12 cellular contexts compared by ENCODE assay signal in genomic region chr10:14658331-14659122, GRCh38.
DNase-seq lines count a peak whose midpoint lies in the region; ATAC-seq and TF ChIP-seq lines count a peak whose summit lies in the region.
"Had no signal": no experiment of that assay in that cellular context is flagged by ENCODE, and none has a peak within 500 bp of the region (broad histone marks: within the 10 kb centered on the region; RNA-seq: fewer than 3 reads in every experiment).

No MANE protein-coding gene starts in this region.

- CTCF ChIA-PET in AG04450 (lab: Charles Lee): no interaction called here

- H3K9me3 ChIP-seq in AG04450 (ENCODE audit: control insufficient read depth, insufficient read depth, low read length) (no peaks in the 10 kb centered on the region; the same call in 1 of the 2 replicates), SU-DHL-6 (ENCODE audit: insufficient read depth, low read length) (no peaks in the 10 kb centered on the region), right atrium auricular region (peaks cover 0 to 6% of the 10 kb centered on the region in 2 donors)
- H3K9me3 ChIP-seq: colonic mucosa, transverse colon had no signal

- no peaks in the 10 kb centered on the region for H3K79me2 ChIP-seq in SU-DHL-6 (ENCODE audit: insufficient read depth, low read length)
- H3K79me2 ChIP-seq: parathyroid adenoma had no signal

- peak; percentile 32 for ATAC-seq in GM21360 (IDR thresholded peaks at IDR 0.05; ENCODE audit: unreplicated experiment)
- ATAC-seq in Right ventricle myocardium superior (ENCODE audit: poor library complexity): no peak

- H4K20me1 ChIP-seq in SU-DHL-6 (ENCODE audit: low read depth, low read length): no peaks in the 10 kb centered on the region

- peaks cover 0 to 8% of the 10 kb centered on the region in 2 donors for H3K4me1 ChIP-seq in right atrium auricular region
- H3K4me1 ChIP-seq: colonic mucosa had no signal

- H3K36me3 ChIP-seq in SU-DHL-6 (ENCODE audit: low read length) (no peaks in the 10 kb centered on the region), right atrium auricular region (no peaks in the 10 kb centered on the region)
- H3K36me3 ChIP-seq: colonic mucosa, transverse colon had no signal

- intact Hi-C loops in Right ventricle myocardium superior (cut with DNase I): no loop called here

- H3K27me3 ChIP-seq in AG04450 (ENCODE audit: control insufficient read depth, insufficient read depth, low read length) (peaks cover 6% of the 10 kb centered on the region), SU-DHL-6 (ENCODE audit: low read length) (no peaks in the 10 kb centered on the region), right atrium auricular region (no peaks in the 10 kb centered on the region)
- H3K27me3 ChIP-seq: colonic mucosa, transverse colon had no signal

- POLR2A ChIA-PET in AG04450 (lab: Yijun Ruan, JAX): interaction anchor here (0.5 to 1.7 kb wide), 3 partner anchors 12 to 80 kb away, joined by 3 to 12 read pairs (median 8); no protein-coding TSS in a partner anchor

- DNase-seq in AG04450 (ENCODE audit: low read depth, low spot score) (peak; percentile 44), fibroblast of villous mesenchyme (ENCODE audit: low read depth) (peak; percentile 82), ureter (ENCODE audit: low spot score) (no peak), right atrium auricular region (ENCODE audit: low spot score) (no peak), Right ventricle myocardium superior (no peak)
- no peak for DNase-seq in stimulated activated CD4-positive, alpha-beta T cell treated with anti-CD3 and anti-CD28 coated beads, Interleukin-2, amount 100 ng/mL, for 48 hours
- DNase-seq: colonic mucosa, OCI-M1, transverse colon had no signal

- no peak overlapping the region for H3K4me3 ChIP-seq in AG04450 (ENCODE audit: low read depth, low read length)
- peak overlapping the region; percentile 5 for H3K4me3 ChIP-seq in SU-DHL-6 (ENCODE audit: insufficient read depth, low read length, poor library complexity, severe bottlenecking)
- H3K4me3 ChIP-seq in fibroblast of villous mesenchyme (ENCODE audit: low read depth, low read length): no peak overlapping the region
- no peak overlapping the region for H3K4me3 ChIP-seq in right atrium auricular region
- H3K4me3 ChIP-seq: colonic mucosa, transverse colon had no signal

- peak overlapping the region; percentile 73 for H3K4me2 ChIP-seq in SU-DHL-6 (ENCODE audit: low read depth, low read length, poor library complexity, severe bottlenecking)

- H3K9ac ChIP-seq in SU-DHL-6 (ENCODE audit: low read length): peak overlapping the region; percentile 48
- H3K9ac ChIP-seq: parathyroid adenoma had no signal

- no peak for TF ChIP-seq CTCF in AG04450 (IDR thresholded peaks at IDR 0.05; ENCODE audit: low read depth, low read length)
- TF ChIP-seq CTCF in SU-DHL-6 (IDR thresholded peaks at IDR 0.05; ENCODE audit: insufficient read depth, low read length, poor library complexity, severe bottlenecking): no peak
- no peak for TF ChIP-seq CTCF in fibroblast of villous mesenchyme (IDR thresholded peaks at IDR 0.05; ENCODE audit: insufficient read depth, low read depth, low read length)
- no peak for TF ChIP-seq CTCF in right atrium auricular region (IDR thresholded peaks at IDR 0.05)

- H3F3A ChIP-seq in SU-DHL-6 (ENCODE audit: insufficient read depth): peaks cover 57% of the 10 kb centered on the region

- H3K27ac ChIP-seq in AG04450 (ENCODE audit: low read depth, low read length) (no peak overlapping the region), SU-DHL-6 (ENCODE audit: low read depth, low read length) (peak overlapping the region; percentile 98), right atrium auricular region (no peak overlapping the region)
- H3K27ac ChIP-seq: colonic mucosa, parathyroid adenoma had no signal

- peak overlapping the region; percentile 23 for H2AFZ ChIP-seq in SU-DHL-6 (ENCODE audit: low read depth, low read length, severe bottlenecking)
- H2AFZ ChIP-seq: parathyroid adenoma had no signal

- no peaks in the 10 kb centered on the region for H3K9me2 ChIP-seq in SU-DHL-6 (replicated peaks; ENCODE audit: insufficient read depth, low read length)

Comparison
In these comparisons a context has a peak if more than half of its experiments do, and no peak if none do; other contexts are left out.
1. DNase-seq: peak in AG04450 (single experiment) and fibroblast of villous mesenchyme (single experiment); none in ureter (single experiment), right atrium auricular region (single experiment), Right ventricle myocardium superior (single experiment) and stimulated activated CD4-positive, alpha-beta T cell treated with anti-CD3 and anti-CD28 coated beads, Interleukin-2, amount 100 ng/mL, for 48 hours (0 of 2).